Comparison of ENCODE assay signal across 28 cellular contexts in the genomic region with DNA sequence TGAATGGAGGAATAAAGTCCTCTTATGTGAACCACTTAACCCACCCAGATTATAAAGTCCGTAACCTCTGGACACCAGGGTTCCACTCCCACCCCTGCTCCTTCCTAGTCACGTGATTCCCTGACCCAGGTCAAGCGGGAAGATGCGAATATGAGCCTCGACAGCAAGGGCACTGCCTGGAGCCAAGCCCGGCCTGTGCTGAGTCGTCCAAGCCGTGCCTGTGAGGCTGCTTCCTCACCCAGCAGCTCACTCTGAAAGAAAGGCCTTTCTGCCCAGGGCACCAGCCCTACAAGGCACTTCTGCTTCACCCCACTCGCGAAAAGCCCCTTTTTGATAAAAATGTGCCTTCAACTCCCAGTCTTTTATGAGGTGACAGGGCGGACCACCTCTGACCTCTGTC.
"Had no signal": no experiment of that assay in that cellular context is flagged by ENCODE, and none has a peak within 500 bp of the region (broad histone marks: within the 10 kb centered on the region; RNA-seq: fewer than 3 reads in every experiment).

No MANE protein-coding gene starts in this region.

- ATAC-seq: activated CD4-positive, alpha-beta T cell treated with anti-CD3 and anti-CD28 coated beads for 36 hours; activated naive CD4-positive, alpha-beta T cell treated with anti-CD3 and anti-CD28 coated beads, Interleukin-2, amount 50 U/mL, for 72 hours; activated T-helper 17 cell treated with anti-CD3 and anti-CD28 coated beads, Interleukin-2, amount 50 U/mL, for 72 hours; gastrocnemius medialis; naive thymus-derived CD4-positive, alpha-beta T cell; pancreas; psoas muscle; stimulated activated naive CD8-positive, alpha-beta T cell treated with anti-CD3 and anti-CD28 coated beads, Interleukin-15, amount 100 ng/mL, for 72 hours had no signal

- H3K4me1 ChIP-seq: adrenal gland, esophagus muscularis mucosa, pancreas, right atrium auricular region, suprapubic skin had no signal

- DNase-seq: activated B cell treated with CpG ODN at 0.5 μM for 24 hours; activated CD4-positive, alpha-beta T cell treated with anti-CD3 and anti-CD28 coated beads for 36 hours; activated CD4-positive, alpha-beta T cell treated with anti-CD3 and anti-CD28 coated beads, Interleukin-2, amount 50 U/mL, for 4 hours; activated CD8-positive, alpha-beta memory T cell treated with anti-CD3 and anti-CD28 coated beads for 24 hours; activated CD8-positive, alpha-beta memory T cell treated with anti-CD3 and anti-CD28 coated beads, Interleukin-2, amount 50 U/mL, for 4 hours; activated T-cell treated with anti-CD3 and anti-CD28 coated beads, Interleukin-2, amount 50 U/mL, for 24 hours; brain microvascular endothelial cell; caudate nucleus; effector memory CD4-positive, alpha-beta T cell; gastrocnemius medialis; hippocampal formation; kidney glomerular epithelial cell; left ventricle myocardium inferior; naive thymus-derived CD4-positive, alpha-beta T cell; pancreas; psoas muscle; stimulated activated CD4-positive, alpha-beta T cell treated with anti-CD3 and anti-CD28 coated beads, Interleukin-1b, Interleukin-23, amount 100 ng/mL, for 48 hours; stimulated activated naive CD8-positive, alpha-beta T cell treated with anti-CD3 and anti-CD28 coated beads, Interleukin-15, amount 100 ng/mL, for 72 hours had no signal

- H3K9me3 ChIP-seq: adrenal gland, ascending aorta, esophagus muscularis mucosa, gastrocnemius medialis, left ventricle myocardium inferior, neutrophil, pancreas, psoas muscle, right atrium auricular region, suprapubic skin, tibial nerve had no signal

- H3K27ac ChIP-seq: adrenal gland, ascending aorta, brain microvascular endothelial cell, esophagus muscularis mucosa, gastrocnemius medialis, left ventricle myocardium inferior, neutrophil, pancreas, psoas muscle, right atrium auricular region, skin epidermis, suprapubic skin, tibial nerve had no signal

- H3K36me3 ChIP-seq: neutrophil, pancreas had no signal

- H3K4me3 ChIP-seq: adrenal gland, ascending aorta, esophagus muscularis mucosa, gastrocnemius medialis, left ventricle myocardium inferior, pancreas, psoas muscle, right atrium auricular region, skin epidermis, suprapubic skin, tibial nerve had no signal

- H3K27me3 ChIP-seq: adrenal gland, ascending aorta, brain microvascular endothelial cell, esophagus muscularis mucosa, gastrocnemius medialis, neutrophil, pancreas, right atrium auricular region, suprapubic skin, tibial nerve had no signal

- FAIRE-seq: pancreas had no signal
